ENCODE assay signal across 9 cellular contexts in genomic region chr15:69265347-69265955, GRCh38. TPM values are rescaled to one million over a fixed set of nuclear protein-coding genes. Genes with fewer than 3 reads are reported as not detected.
A peak's percentile ranks its signal among the peaks of the same experiment; 100 is the strongest.
DNase-seq lines count a peak whose midpoint lies in the region; ATAC-seq, FAIRE-seq and TF ChIP-seq lines count a peak whose summit lies in the region.
"Had no signal": no experiment of that assay in that cellular context is flagged by ENCODE, and none has a peak within 500 bp of the region (broad histone marks: within the 10 kb centered on the region; RNA-seq: fewer than 3 reads in every experiment).

No MANE protein-coding gene starts in this region.

- H3K4me2 ChIP-seq in A549 = no peak overlapping the region

- 30% methylated on average over 5 of the region's 5 CpGs for WGBS in A549 (ENCODE audit: missing lambda C conversion rate)
- WGBS in upper lobe of left lung, 2 donors = 37 to 39% methylated on average over 5 of the region's 5 CpGs

- TF ChIP-seq POLR2A in A549 (IDR thresholded peaks at IDR 0.05; ENCODE audit: low read length) (no peak), upper lobe of left lung (IDR thresholded peaks at IDR 0.05) (no peak)

- H3K4me3 ChIP-seq in A549 = no peak overlapping the region
- no peak overlapping the region for H3K4me3 ChIP-seq in upper lobe of left lung

- no peak overlapping the region for H3K27ac ChIP-seq in A549
- no peak overlapping the region for H3K27ac ChIP-seq in foreskin keratinocyte
- no peak overlapping the region for H3K27ac ChIP-seq in upper lobe of left lung

- POLR2A ChIA-PET in A549 (lab: Yijun Ruan, JAX) = no interaction called here

- H3K4me1 ChIP-seq in A549 = no peaks in the 10 kb centered on the region
- no peaks in the 10 kb centered on the region for H3K4me1 ChIP-seq in foreskin keratinocyte
- no peaks in the 10 kb centered on the region for H3K4me1 ChIP-seq in upper lobe of left lung

- peaks cover 0 to 9% (median 0%) of the 10 kb centered on the region in 4 donors for H3K36me3 ChIP-seq in upper lobe of left lung

- H3K27me3 ChIP-seq in foreskin keratinocyte (no peaks in the 10 kb centered on the region), upper lobe of left lung (no peaks in the 10 kb centered on the region)

- CTCF ChIA-PET in A549 (lab: Yijun Ruan, JAX) = interaction anchor here (0.6 to 7.9 kb wide), 44 partner anchors 9 to 234 kb away, joined by 3 to 86 read pairs (median 4); partner anchors contain the start of gene GLCE

- peak; percentile 91 for TF ChIP-seq CTCF in A549 (IDR thresholded peaks at IDR 0.05)
- TF ChIP-seq CTCF in GM13976 (IDR thresholded peaks at IDR 0.05; ENCODE audit: borderline replicate concordance, control extremely low read depth, extremely low read depth, insufficient read depth, missing control alignments) = peak; percentile 8
- TF ChIP-seq CTCF in foreskin keratinocyte (conservative IDR thresholded peaks at IDR 0.05) = peak; percentile 76
- TF ChIP-seq CTCF in upper lobe of left lung (IDR thresholded peaks at IDR 0.05) = peak in 5 of 6 experiments; percentile 27 to 56 (median 53)

- no peaks in the 10 kb centered on the region for H3K9me3 ChIP-seq in A549
- H3K9me3 ChIP-seq in upper lobe of left lung = no peaks in the 10 kb centered on the region

- FAIRE-seq in A549 (lab: Jason Lieb, UNC) (peak; percentile 100), RCC 7860 (lab: Jason Lieb, UNC) (peak; percentile 70)

- TF ChIP-seq RAD21 in A549 (conservative IDR thresholded peaks at IDR 0.05 in 1 of 2, IDR thresholded peaks at IDR 0.05 in 1 of 2) = peak; percentile 82 to 83

- in situ Hi-C loops in GM13976 (cut with MboI; ENCODE audit: low sequenced_read_pairs, unreplicated experiment) = loop anchor here (25.0 kb wide), 1 partner anchor 203 kb away; no protein-coding TSS in a partner anchor

- no peak for TF ChIP-seq EP300 in A549 (IDR thresholded peaks at IDR 0.05)
- no peak for TF ChIP-seq EP300 in upper lobe of left lung (IDR thresholded peaks at IDR 0.05)

- DNase-seq in A549 (ENCODE audit: low read depth in 1 of 2, low spot score in 1 of 2) (peak; percentile 36 to 58), GM13976 (ENCODE audit: low spot score) (no peak), RCC 7860 (ENCODE audit: low spot score) (peak; percentile 12), foreskin keratinocyte (no peak), upper lobe of left lung (no peak)
- DNase-seq in stimulated activated naive CD4-positive, alpha-beta T cell treated with Interleukin-2 at 50 U/mL for 16 hours (lab: John Stamatoyannopoulos, UW) = no peak
- no peak for DNase-seq in effector CD8-positive, alpha-beta T cell (lab: John Stamatoyannopoulos, UW)
- DNase-seq: activated naive CD8-positive, alpha-beta T cell treated with anti-CD3 and anti-CD28 coated beads, Interleukin-2, amount 10 ng/mL, durations not matched to agents 7 days and 5 days had no signal

- ATAC-seq in A549 (peak in 1 of 2 experiments; percentile 59; a peak in 2 of 6 replicates), foreskin keratinocyte (no peak), upper lobe of left lung (ENCODE audit: low FRiP score in 2 of 2) (no peak), GM19455 (IDR thresholded peaks at IDR 0.05; ENCODE audit: unreplicated experiment) (no peak)

TF ChIP-seq in A549, 52 proteins besides CTCF, POLR2A, EP300 and RAD21:
- TF ChIP-seq TP53 (CRISPR knock-in tag; IDR thresholded peaks at IDR 0.05) (no peak), MYC (IDR thresholded peaks at IDR 0.05; ENCODE audit: borderline replicate concordance, low read length) (no peak), CBX8 (IDR thresholded peaks at IDR 0.05) (no peak), PBX3 (IDR thresholded peaks at IDR 0.05) (no peak), SMC3 (IDR thresholded peaks at IDR 0.05) (peak; percentile 93), RARB (CRISPR knock-in tag; IDR thresholded peaks at IDR 0.05) (no peak), FOSL2 (IDR thresholded peaks at IDR 0.05) (no peak), FOSL2 (CRISPR knock-in tag; IDR thresholded peaks at IDR 0.05) (no peak), ZSCAN20 (CRISPR knock-in tag; IDR thresholded peaks at IDR 0.05) (no peak)

RNA-seq across cellular contexts. Expression of gene PAQR5, which starts 33.3 kb away (rescaled TPM):
- polyA plus RNA-seq in A549 (2011; rRNA removed) (114 and 158 TPM in 2 replicates), A549 (2017; fragmentation: RNase III; extraction: RNeasy Plus Mini Kit Qiagen cat#74134 plus additional on column Dnase treatment) (83.8 to 104 TPM (median 90.7 TPM) in 3 replicates), foreskin keratinocyte (not detected in 2 replicates)
- polyA plus RNA-seq in A549 (2012; cell fraction: cytosol; rRNA removed) = 109 and 154 TPM in 2 replicates
- 113 and 118 TPM in 2 replicates for polyA plus RNA-seq in A549 (2012; cell fraction: nucleus; rRNA removed)
- polyA minus RNA-seq in A549 (2011; rRNA and poly(A)+ RNA removed) = 292 and 372 TPM in 2 replicates
- total RNA-seq in foreskin keratinocyte (0.04 and 0.07 TPM in 2 replicates), upper lobe of left lung (10 to 100 TPM; 15.5 to 39.8 (median 26.5) TPM)
- total RNA-seq: activated naive CD8-positive, alpha-beta T cell treated with anti-CD3 and anti-CD28 coated beads, Interleukin-2, amount 10 ng/mL, durations not matched to agents 7 days and 5 days had no signal

Comparison
In these comparisons a context has a peak if more than half of its experiments do, and no peak if none do; other contexts are left out.
1. DNase-seq: peak in A549 (2 of 2) and RCC 7860 (single experiment); none in GM13976 (single experiment), foreskin keratinocyte (0 of 2), upper lobe of left lung (0 of 2), stimulated activated naive CD4-positive, alpha-beta T cell treated with Interleukin-2 at 50 U/mL for 16 hours (single experiment) and effector CD8-positive, alpha-beta T cell (single experiment).
2. CTCF ChIP-seq: peak in every context shown above with its lines; median percentile 91 in A549; 76 in foreskin keratinocyte; 53 in upper lobe of left lung; 8 in GM13976.
3. RNA of gene PAQR5, which starts 33.3 kb away (total RNA-seq): 15.5 to 39.8 TPM in upper lobe of left lung; 0.04 to 0.07 TPM in foreskin keratinocyte; every median in the first group is over 10 times any median in the second.